In genomic region chr6:128414943-128415342, GRCh38 we compare ENCODE assay signal across 27 cellular contexts.
DNase-seq lines count a peak whose midpoint lies in the region; ATAC-seq, FAIRE-seq and TF ChIP-seq lines count a peak whose summit lies in the region.
"Had no signal": no experiment of that assay in that cellular context is flagged by ENCODE, and none has a peak within 500 bp of the region (broad histone marks: within the 10 kb centered on the region; RNA-seq: fewer than 3 reads in every experiment).

No MANE protein-coding gene starts in this region.

- 35% methylated on average over 6 of the region's 6 CpGs for WGBS in liver

- DNase-seq in GM19239 (ENCODE audit: insufficient read length, low spot score) (no peak), NCI-H446 treated with DMSO at 0.1 percent for 48 hours (lab: John Stamatoyannopoulos, UW) (peak; percentile 28), dorsolateral prefrontal cortex (no peak)
- no peak for DNase-seq in stimulated activated CD4-positive, alpha-beta T cell treated with anti-CD3 and anti-CD28 coated beads, Interleukin-2, amount 100 ng/mL, for 48 hours
- no peak for DNase-seq in activated effector memory CD4-positive, alpha-beta T cell treated with Interleukin-2 at 50 U/mL for 16 hours
- no peak for DNase-seq in activated naive CD4-positive, alpha-beta T cell treated with anti-CD3 and anti-CD28 coated beads, Interleukin-2, amount 50 U/mL, for 72 hours (ENCODE audit: low spot score in 2 of 2)
- DNase-seq: 8988T; Calu3; DMS153; DND-41; KG1; MM.1S; NCI-H1048; NCI-H1930; NCI-H2107; NCI-H510A; NCI-H82; NK-92 treated with Interleukin-12 subunit alpha and Interleukin-12 subunit beta, amount 100 ng/mL, for 24 hours; PC-9; SJCRH30 had no signal

- H3K27ac ChIP-seq in dorsolateral prefrontal cortex (peak overlapping the region in 30 of 59 donors; percentile 0 to 75 (median 22)), liver (ENCODE audit: low read depth in 1 of 2, low read length in 2 of 2) (no peak overlapping the region)
- H3K27ac ChIP-seq: PC-9, SJCRH30 had no signal

- H3K27me3 ChIP-seq in dorsolateral prefrontal cortex (no peaks in the 10 kb centered on the region), liver (ENCODE audit: control insufficient read depth in 4 of 4, insufficient read depth in 4 of 4, low read length in 3 of 4) (no peaks in the 10 kb centered on the region)
- H3K27me3 ChIP-seq: SJCRH30 had no signal

- peak; percentile 54 for FAIRE-seq in GM19239 (lab: Jason Lieb, UNC)
- FAIRE-seq: GM12892, H54, HTR-8/SVneo had no signal

- H3K9me3 Mint-ChIP-seq in activated naive CD4-positive, alpha-beta T cell treated with anti-CD3 and anti-CD28 coated beads, Interleukin-2, amount 50 U/mL, for 72 hours = peaks cover 5 to 6% of the 10 kb centered on the region in 2 donors

- H3K4me1 ChIP-seq in liver (ENCODE audit: control insufficient read depth in 4 of 4, insufficient read depth in 4 of 4, low read length in 3 of 4) = peaks cover 1 to 11% (median 6%) of the 10 kb centered on the region in 4 donors
- H3K4me1 ChIP-seq: SJCRH30 had no signal

- H3K36me3 Mint-ChIP-seq in activated naive CD4-positive, alpha-beta T cell treated with anti-CD3 and anti-CD28 coated beads, Interleukin-2, amount 50 U/mL, for 72 hours = no peaks in the 10 kb centered on the region

- intact Hi-C loops in dorsolateral prefrontal cortex (cut with DNase I) = loop anchor here in 1 of 2 donors (10.0 kb wide), 1 partner anchor 100 kb away; no protein-coding TSS in a partner anchor

- ATAC-seq in GM18861 (IDR thresholded peaks at IDR 0.05; ENCODE audit: unreplicated experiment) = no peak
- no peak for ATAC-seq in activated naive CD4-positive, alpha-beta T cell treated with anti-CD3 and anti-CD28 coated beads, Interleukin-2, amount 50 U/mL, for 72 hours
- ATAC-seq: Right ventricle myocardium inferior, SK-N-SH treated with all-trans-retinoic acid at 6 μM for 48 hours had no signal

- H3K4me3 ChIP-seq in dorsolateral prefrontal cortex = peak overlapping the region in 4 of 59 donors; percentile 13 to 22 (median 20)
- no peak overlapping the region for H3K4me3 ChIP-seq in liver (ENCODE audit: low read depth in 1 of 3, low read length in 3 of 3)
- H3K4me3 ChIP-seq: PC-9, SJCRH30 had no signal

- H3K36me3 ChIP-seq in liver (ENCODE audit: control insufficient read depth in 4 of 4, insufficient read depth in 3 of 4, low read depth in 1 of 4, low read length in 3 of 4) = no peaks in the 10 kb centered on the region

- TF ChIP-seq CTCF in dorsolateral prefrontal cortex (IDR thresholded peaks at IDR 0.05 in 54 of 56, conservative IDR thresholded peaks at IDR 0.05 in 2 of 56; ENCODE audit: low read depth in 1 of 56, partially characterized antibody in 56 of 56) (no peak), liver (IDR thresholded peaks at IDR 0.05; ENCODE audit: low read depth, low read length, missing input control) (no peak)

- TF ChIP-seq RAD21 in liver (IDR thresholded peaks at IDR 0.05) = no peak

- peaks cover 0 to 3% (median 0%) of the 10 kb centered on the region in 4 donors for H3K9me3 ChIP-seq in liver (ENCODE audit: control insufficient read depth in 4 of 4, low read length in 3 of 4)

- no peak overlapping the region for H3K27ac Mint-ChIP-seq in activated naive CD4-positive, alpha-beta T cell treated with anti-CD3 and anti-CD28 coated beads, Interleukin-2, amount 50 U/mL, for 72 hours

- no peak overlapping the region for H3K9ac ChIP-seq in liver (ENCODE audit: low read depth in 1 of 2, low read length in 2 of 2)

TF ChIP-seq in liver, 16 proteins besides CTCF, POLR2A, EP300 and RAD21:
- TF ChIP-seq HNF4A (conservative IDR thresholded peaks at IDR 0.05) (peak; percentile 50 to 52), SP1 (IDR thresholded peaks at IDR 0.05) (no peak)

Comparison
In these comparisons a context has a peak if more than half of its experiments do, and no peak if none do; other contexts are left out.
1. H3K27ac ChIP-seq: peak in dorsolateral prefrontal cortex (30 of 59); none in liver (0 of 2).